ENCODE assay signal across 9 cellular contexts in genomic region chr17:80832266-80832676, GRCh38.
A peak's percentile ranks its signal among the peaks of the same experiment; 100 is the strongest.
DNase-seq lines count a peak whose midpoint lies in the region; ATAC-seq and TF ChIP-seq lines count a peak whose summit lies in the region.
"Had no signal": no experiment of that assay in that cellular context is flagged by ENCODE, and none has a peak within 500 bp of the region (broad histone marks: within the 10 kb centered on the region; RNA-seq: fewer than 3 reads in every experiment).

No MANE protein-coding gene starts in this region.

- intact Hi-C loops in natural killer cell (cut with micrococcal nuclease) = no loop called here

- no peak for TF ChIP-seq CTCF in AG09309 (IDR thresholded peaks at IDR 0.05; ENCODE audit: control insufficient read depth, insufficient read depth, low read depth, low read length, missing control alignments)
- no peak for TF ChIP-seq CTCF in natural killer cell (IDR thresholded peaks at IDR 0.05)
- no peak for TF ChIP-seq CTCF in GM13977 (IDR thresholded peaks at IDR 0.05; ENCODE audit: extremely low read depth, insufficient read depth, missing control alignments)

- peak overlapping the region; percentile 90 for H3K27ac ChIP-seq in GM23248
- H3K27ac ChIP-seq: HL-60 had no signal

- no peak for ATAC-seq in natural killer cell
- no peak for ATAC-seq in HG03045 (IDR thresholded peaks at IDR 0.05; ENCODE audit: unreplicated experiment)

- no peaks in the 10 kb centered on the region for H3K36me3 Mint-ChIP-seq in natural killer cell

- H3K4me3 ChIP-seq in AG09309 (ENCODE audit: control insufficient read depth, low read depth, low read length) = peak overlapping the region; percentile 44
- H3K4me3 ChIP-seq in GM23248 = peak overlapping the region; percentile 74

- H3K9me2 ChIP-seq in GM23248 (ENCODE audit: insufficient read depth) = no peaks in the 10 kb centered on the region

- H3K27me3 ChIP-seq in GM23248 (replicated peaks; ENCODE audit: insufficient read depth) = no peaks in the 10 kb centered on the region

- in situ Hi-C loops in GM23248 (cut with MboI) = no loop called here
- in situ Hi-C loops in GM13977 (cut with MboI; ENCODE audit: low pct_unique_long_range_greater_than_20kb, low sequenced_read_pairs, unreplicated experiment) = no loop called here

- DNase-seq in AG09309 (ENCODE audit: low read depth) = no peak
- peak; percentile 69 for DNase-seq in GM23248
- DNase-seq in SW480 (ENCODE audit: low spot score) = peak; percentile 36
- DNase-seq in fibroblast of gingiva (ENCODE audit: low read depth) = peak; percentile 73
- no peak for DNase-seq in natural killer cell
- DNase-seq in cerebellar nuclear complex (lab: John Stamatoyannopoulos, UW) = no peak
- no peak for DNase-seq in GM13977 (ENCODE audit: low spot score)

- H3K4me1 Mint-ChIP-seq in natural killer cell = peaks cover 19 to 31% of the 10 kb centered on the region in 2 donors

- peak overlapping the region; percentile 90 for H3K4me3 Mint-ChIP-seq in natural killer cell

- H2AFZ ChIP-seq in GM23248 = peak overlapping the region; percentile 73

- H3K9me3 ChIP-seq in GM23248 (ENCODE audit: low read depth) = no peaks in the 10 kb centered on the region

- H4K20me1 ChIP-seq in GM23248 (ENCODE audit: insufficient read depth) = no peaks in the 10 kb centered on the region

- H3K79me2 ChIP-seq in GM23248 (ENCODE audit: insufficient read depth) = no peaks in the 10 kb centered on the region

- no peaks in the 10 kb centered on the region for H3K36me3 ChIP-seq in GM23248 (ENCODE audit: low read depth)

- H3K9me3 Mint-ChIP-seq in natural killer cell = no peaks in the 10 kb centered on the region

- H3K27me3 Mint-ChIP-seq in natural killer cell (ENCODE audit: low read depth in 2 of 2) = no peaks in the 10 kb centered on the region

- peaks cover 44% of the 10 kb centered on the region for H3F3A ChIP-seq in GM23248 (ENCODE audit: insufficient read depth)

- peak overlapping the region; percentile 95 to 98 for H3K27ac Mint-ChIP-seq in natural killer cell

- peaks cover 33% of the 10 kb centered on the region for H3K4me1 ChIP-seq in GM23248 (ENCODE audit: insufficient read depth)

- H3K9ac ChIP-seq in GM23248 = peak overlapping the region; percentile 84

- H3K4me2 ChIP-seq in GM23248 (ENCODE audit: unreplicated experiment) = peak overlapping the region; percentile 76

- WGBS in GM23248 (ENCODE audit: low coverage in 1 of 2, low lambda C conversion rate in 2 of 2, missing lambda C conversion rate in 2 of 2), 2 experiments = 70% methylated on average over 12 of the region's 12 CpGs

Comparison
In these comparisons a context has a peak if more than half of its experiments do, and no peak if none do; other contexts are left out.
1. DNase-seq: peak in GM23248 (single experiment), SW480 (single experiment) and fibroblast of gingiva (single experiment); none in AG09309 (single experiment), natural killer cell (single experiment), cerebellar nuclear complex (0 of 2) and GM13977 (single experiment).